In the genomic region with DNA sequence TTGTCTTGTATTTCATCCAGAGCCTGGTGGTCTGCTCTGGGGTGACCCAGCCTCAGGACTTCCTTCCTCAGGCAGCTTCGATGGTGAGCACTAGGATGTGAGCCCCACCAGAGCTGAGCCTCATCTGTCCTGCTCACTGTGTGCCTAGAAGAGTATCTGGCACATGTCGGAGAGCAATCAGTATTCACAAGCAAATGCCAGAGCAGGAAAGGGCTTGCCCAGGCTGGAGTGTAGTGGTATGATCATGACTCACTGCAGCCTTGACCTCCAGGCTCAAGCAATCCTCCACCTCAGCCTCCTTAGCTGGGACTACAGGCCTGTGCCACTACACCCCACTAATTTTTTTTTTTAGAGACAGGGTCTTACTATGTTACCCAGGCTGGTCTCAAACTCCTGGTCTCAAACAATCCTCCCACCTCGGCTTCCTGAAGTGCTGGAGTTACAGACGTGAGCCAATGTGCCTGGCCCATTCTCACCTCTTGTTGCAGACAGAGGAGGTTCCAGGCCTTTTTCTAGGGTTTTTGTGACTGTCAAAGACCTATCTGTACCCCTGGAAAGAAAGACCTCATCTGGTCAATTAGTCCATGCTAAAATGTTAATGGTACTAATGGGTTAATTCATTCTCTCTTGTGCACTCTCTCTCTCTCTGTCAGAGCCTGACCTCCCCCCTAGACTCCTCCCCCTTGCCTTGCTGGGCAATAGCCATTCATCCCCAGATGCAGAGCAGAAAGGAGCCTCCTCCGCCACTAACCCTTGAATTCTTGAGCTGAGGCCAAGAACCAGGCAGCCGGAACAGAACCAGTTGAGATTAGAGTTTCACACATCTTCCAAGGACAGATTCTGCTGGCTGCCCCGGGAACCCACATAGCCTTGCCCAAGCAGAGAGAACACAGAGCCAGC, we compare ENCODE assay signal across 8 cellular contexts.
DNase-seq lines count a peak whose midpoint lies in the region; FAIRE-seq and TF ChIP-seq lines count a peak whose summit lies in the region.

No MANE protein-coding gene starts in this region.

- H3K36me3 Mint-ChIP-seq in mesothelial cell of epicardium, result no peaks in the 10 kb centered on the region

- H3K9me3 Mint-ChIP-seq in mesothelial cell of epicardium, result no peaks in the 10 kb centered on the region

- DNase-seq in ACHN, result peak; percentile 95
- DNase-seq in NCI-H2196 treated with DMSO at 0.1 percent for 48 hours (lab: John Stamatoyannopoulos, UW; ENCODE audit: unreplicated experiment), result peak; percentile 20
- DNase-seq in epithelial cell of proximal tubule (ENCODE audit: low read depth), result peak; percentile 95
- peak in 1 of 2 experiments; percentile 55 for DNase-seq in mesothelial cell of epicardium (ENCODE audit: low spot score in 2 of 2, unreplicated experiment in 2 of 2)
- DNase-seq in activated naive CD4-positive, alpha-beta T cell (lab: John Stamatoyannopoulos, UW), result no peak
- DNase-seq in NCI-H82 treated with DMSO at 0.1 percent for 48 hours (lab: John Stamatoyannopoulos, UW; ENCODE audit: unreplicated experiment), result no peak
- DNase-seq in GM12892 (ENCODE audit: insufficient read length), result no peak
- DNase-seq in stimulated activated CD4-positive, alpha-beta T cell treated with anti-CD3 and anti-CD28 coated beads, Interleukin-1b, Interleukin-23, amount 100 ng/mL, for 48 hours, result no peak

- H3K4me3 ChIP-seq in epithelial cell of proximal tubule (ENCODE audit: low read depth, low read length), result no peak overlapping the region

- no peak for TF ChIP-seq POLR2A in GM12892 (IDR thresholded peaks at IDR 0.05; ENCODE audit: low read depth, low read length)

- H3K4me3 Mint-ChIP-seq in mesothelial cell of epicardium, result peak overlapping the region; percentile 12

- H3K4me1 Mint-ChIP-seq in mesothelial cell of epicardium, result peaks cover 50% of the 10 kb centered on the region

- in situ Hi-C loops in ACHN (cut with HindIII; ENCODE audit: low pct_ligation_motif_present, low pct_unique_long_range_greater_than_20kb, low sequenced_read_pairs), result no loop called here

- H3K27ac Mint-ChIP-seq in mesothelial cell of epicardium, result peak overlapping the region; percentile 97

- TF ChIP-seq CTCF in epithelial cell of proximal tubule (conservative IDR thresholded peaks at IDR 0.05; ENCODE audit: low read depth, low read length), result no peak
- no peak for TF ChIP-seq CTCF in mesothelial cell of epicardium (IDR thresholded peaks at IDR 0.05; ENCODE audit: unreplicated experiment)

- no peak for FAIRE-seq in GM12892 (lab: Jason Lieb, UNC)

- no peaks in the 10 kb centered on the region for H3K27me3 Mint-ChIP-seq in mesothelial cell of epicardium (ENCODE audit: low read depth)

Comparison
In these comparisons a context has a peak if more than half of its experiments do, and no peak if none do; other contexts are left out.
1. DNase-seq: peak in ACHN (single experiment), NCI-H2196 treated with DMSO at 0.1 percent for 48 hours (single experiment) and epithelial cell of proximal tubule (single experiment); none in activated naive CD4-positive, alpha-beta T cell (0 of 4), NCI-H82 treated with DMSO at 0.1 percent for 48 hours (single experiment), GM12892 (single experiment) and stimulated activated CD4-positive, alpha-beta T cell treated with anti-CD3 and anti-CD28 coated beads, Interleukin-1b, Interleukin-23, amount 100 ng/mL, for 48 hours (single experiment).